ENCODE assay signal across 9 cellular contexts in genomic region chr22:23237201-23237798, GRCh38. TPM values are rescaled to one million over a fixed set of nuclear protein-coding genes. Genes with fewer than 3 reads are reported as not detected.
A peak's percentile ranks its signal among the peaks of the same experiment; 100 is the strongest.
DNase-seq lines count a peak whose midpoint lies in the region; ATAC-seq lines count a peak whose summit lies in the region.
"Had no signal": no experiment of that assay in that cellular context is flagged by ENCODE, and none has a peak within 500 bp of the region (broad histone marks: within the 10 kb centered on the region; RNA-seq: fewer than 3 reads in every experiment).

No MANE protein-coding gene starts in this region.

- H3K36me3 Mint-ChIP-seq in activated naive CD4-positive, alpha-beta T cell treated with anti-CD3 and anti-CD28 coated beads, Interleukin-2, amount 50 U/mL, for 72 hours: peaks cover 0 to 50% of the 10 kb centered on the region in 2 donors
- peaks cover 32% of the 10 kb centered on the region for H3K36me3 Mint-ChIP-seq in activated naive CD4-positive, alpha-beta T cell treated with anti-CD3 and anti-CD28 coated beads, Interleukin-2, amount 10 ng/mL, durations not matched to agents 7 days and 5 days
- H3K36me3 Mint-ChIP-seq in activated naive CD8-positive, alpha-beta T cell treated with anti-CD3 and anti-CD28 coated beads, Interleukin-2, amount 50 U/mL, for 24 hours (ENCODE audit: low read depth): peaks cover 8% of the 10 kb centered on the region

- H3K4me1 Mint-ChIP-seq in activated naive CD4-positive, alpha-beta T cell treated with anti-CD3 and anti-CD28 coated beads, Interleukin-2, amount 10 ng/mL, durations not matched to agents 7 days and 5 days: peaks cover 52% of the 10 kb centered on the region
- H3K4me1 Mint-ChIP-seq in activated naive CD8-positive, alpha-beta T cell treated with anti-CD3 and anti-CD28 coated beads, Interleukin-2, amount 50 U/mL, for 24 hours: peaks cover 85% of the 10 kb centered on the region

- peak overlapping the region; percentile 48 to 72 for H3K27ac Mint-ChIP-seq in activated naive CD4-positive, alpha-beta T cell treated with anti-CD3 and anti-CD28 coated beads, Interleukin-2, amount 50 U/mL, for 72 hours
- H3K27ac Mint-ChIP-seq in activated naive CD4-positive, alpha-beta T cell treated with anti-CD3 and anti-CD28 coated beads, Interleukin-2, amount 10 ng/mL, durations not matched to agents 7 days and 5 days: no peak overlapping the region
- no peak overlapping the region for H3K27ac Mint-ChIP-seq in activated naive CD8-positive, alpha-beta T cell treated with anti-CD3 and anti-CD28 coated beads, Interleukin-2, amount 50 U/mL, for 24 hours

- H3K4me1 ChIP-seq in aorta (ENCODE audit: control insufficient read depth in 1 of 2, insufficient read depth in 2 of 2, low read length in 2 of 2) (no peaks in the 10 kb centered on the region), HAP-1 (peaks cover 5% of the 10 kb centered on the region)

- 11 to 15% methylated on average over 16 of the region's 16 CpGs for WGBS in aorta, 2 donors

- intact Hi-C loops in aorta (cut with DNase I): no loop called here

- H3K4me3 Mint-ChIP-seq in activated naive CD4-positive, alpha-beta T cell treated with anti-CD3 and anti-CD28 coated beads, Interleukin-2, amount 10 ng/mL, durations not matched to agents 7 days and 5 days: no peak overlapping the region
- peak overlapping the region; percentile 12 for H3K4me3 Mint-ChIP-seq in activated naive CD8-positive, alpha-beta T cell treated with anti-CD3 and anti-CD28 coated beads, Interleukin-2, amount 50 U/mL, for 24 hours
- H3K4me3 Mint-ChIP-seq: CD4-positive, CD25-positive, alpha-beta regulatory T cell had no signal

- H3K27me3 Mint-ChIP-seq in activated naive CD4-positive, alpha-beta T cell treated with anti-CD3 and anti-CD28 coated beads, Interleukin-2, amount 10 ng/mL, durations not matched to agents 7 days and 5 days: no peaks in the 10 kb centered on the region
- no peaks in the 10 kb centered on the region for H3K27me3 Mint-ChIP-seq in activated naive CD8-positive, alpha-beta T cell treated with anti-CD3 and anti-CD28 coated beads, Interleukin-2, amount 50 U/mL, for 24 hours
- H3K27me3 Mint-ChIP-seq: CD4-positive, CD25-positive, alpha-beta regulatory T cell had no signal

- no peak for DNase-seq in activated naive CD4-positive, alpha-beta T cell treated with anti-CD3 and anti-CD28 coated beads, Interleukin-2, amount 50 U/mL, for 72 hours (ENCODE audit: low spot score in 2 of 2)
- no peak for DNase-seq in activated naive CD4-positive, alpha-beta T cell treated with anti-CD3 and anti-CD28 coated beads, Interleukin-2, amount 10 ng/mL, durations not matched to agents 7 days and 5 days
- DNase-seq in activated naive CD8-positive, alpha-beta T cell treated with anti-CD3 and anti-CD28 coated beads, Interleukin-2, amount 50 U/mL, for 24 hours: no peak
- DNase-seq in iris pigment epithelial cell (ENCODE audit: low read depth): peak; percentile 36
- peak; percentile 75 to 81 for DNase-seq in aorta
- no peak for DNase-seq in HAP-1 (ENCODE audit: low spot score in 2 of 2)

- no peak overlapping the region for H3K4me3 ChIP-seq in aorta (ENCODE audit: low read length in 2 of 2)
- H3K4me3 ChIP-seq in HAP-1: no peak overlapping the region

- in situ Hi-C loops in HAP-1 (cut with MboI; ENCODE audit: low sequenced_read_pairs): no loop called here

- H3K9me3 ChIP-seq in aorta (ENCODE audit: control insufficient read depth, low read length): no peaks in the 10 kb centered on the region
- H3K9me3 ChIP-seq in HAP-1: no peaks in the 10 kb centered on the region

- no peak for ATAC-seq in activated naive CD4-positive, alpha-beta T cell treated with anti-CD3 and anti-CD28 coated beads, Interleukin-2, amount 50 U/mL, for 72 hours
- ATAC-seq in activated naive CD8-positive, alpha-beta T cell treated with anti-CD3 and anti-CD28 coated beads, Interleukin-2, amount 50 U/mL, for 24 hours: no peak
- ATAC-seq in aorta (ENCODE audit: low FRiP score) (peak; percentile 20), GM21360 (IDR thresholded peaks at IDR 0.05; ENCODE audit: unreplicated experiment) (no peak), GM19351 (IDR thresholded peaks at IDR 0.05; ENCODE audit: unreplicated experiment) (no peak)

- peak overlapping the region in 1 of 2 donors; percentile 68 for H3K27ac ChIP-seq in aorta (ENCODE audit: low read depth in 1 of 2, low read length in 2 of 2)

- H3K27me3 ChIP-seq in aorta (ENCODE audit: control insufficient read depth in 1 of 2, insufficient read depth in 2 of 2, low read length in 1 of 2) (no peaks in the 10 kb centered on the region), HAP-1 (ENCODE audit: low read depth) (no peaks in the 10 kb centered on the region)

- no peaks in the 10 kb centered on the region for H3K9me3 Mint-ChIP-seq in activated naive CD4-positive, alpha-beta T cell treated with anti-CD3 and anti-CD28 coated beads, Interleukin-2, amount 50 U/mL, for 72 hours
- H3K9me3 Mint-ChIP-seq in activated naive CD4-positive, alpha-beta T cell treated with anti-CD3 and anti-CD28 coated beads, Interleukin-2, amount 10 ng/mL, durations not matched to agents 7 days and 5 days: peaks cover 6% of the 10 kb centered on the region
- no peaks in the 10 kb centered on the region for H3K9me3 Mint-ChIP-seq in activated naive CD8-positive, alpha-beta T cell treated with anti-CD3 and anti-CD28 coated beads, Interleukin-2, amount 50 U/mL, for 24 hours

- CTCF ChIA-PET in activated naive CD4-positive, alpha-beta T cell treated with anti-CD3 and anti-CD28 coated beads, Interleukin-2, amount 10 ng/mL, durations not matched to agents 7 days and 5 days (lab: Charles Lee): interaction anchor here (0.9 kb wide), 1 partner anchor 11 kb away, joined by 3 read pairs; no protein-coding TSS in a partner anchor

- no peaks in the 10 kb centered on the region for H3K36me3 ChIP-seq in aorta (ENCODE audit: control insufficient read depth in 1 of 2, insufficient read depth in 2 of 2, low read length in 1 of 2)
- no peaks in the 10 kb centered on the region for H3K36me3 ChIP-seq in HAP-1 (replicated peaks)

RNA-seq across cellular contexts. Expression of gene BCR, which starts 57.0 kb away (rescaled TPM):
- total RNA-seq in activated naive CD4-positive, alpha-beta T cell treated with anti-CD3 and anti-CD28 coated beads, Interleukin-2, amount 50 U/mL, for 72 hours: 10 to 100 TPM; 44.9 to 63.7 TPM
- total RNA-seq in aorta: 100 to 1,000 TPM; 113 to 120 TPM
- 10 to 100 TPM in 1 of 2 donors, 1 to 10 TPM in 1; 5.3 to 30.1 TPM for polyA plus RNA-seq in aorta

Comparison
In these comparisons a context has a peak if more than half of its experiments do, and no peak if none do; other contexts are left out.
1. H3K27ac Mint-ChIP-seq: peak in activated naive CD4-positive, alpha-beta T cell treated with anti-CD3 and anti-CD28 coated beads, Interleukin-2, amount 50 U/mL, for 72 hours (2 of 2); none in activated naive CD4-positive, alpha-beta T cell treated with anti-CD3 and anti-CD28 coated beads, Interleukin-2, amount 10 ng/mL, durations not matched to agents 7 days and 5 days (single experiment) and activated naive CD8-positive, alpha-beta T cell treated with anti-CD3 and anti-CD28 coated beads, Interleukin-2, amount 50 U/mL, for 24 hours (single experiment).
2. DNase-seq: peak in iris pigment epithelial cell (single experiment) and aorta (2 of 2); none in activated naive CD4-positive, alpha-beta T cell treated with anti-CD3 and anti-CD28 coated beads, Interleukin-2, amount 50 U/mL, for 72 hours (0 of 2), activated naive CD4-positive, alpha-beta T cell treated with anti-CD3 and anti-CD28 coated beads, Interleukin-2, amount 10 ng/mL, durations not matched to agents 7 days and 5 days (single experiment), activated naive CD8-positive, alpha-beta T cell treated with anti-CD3 and anti-CD28 coated beads, Interleukin-2, amount 50 U/mL, for 24 hours (single experiment) and HAP-1 (0 of 2).